1 cellular context compared by ENCODE assay signal in the genomic region with DNA sequence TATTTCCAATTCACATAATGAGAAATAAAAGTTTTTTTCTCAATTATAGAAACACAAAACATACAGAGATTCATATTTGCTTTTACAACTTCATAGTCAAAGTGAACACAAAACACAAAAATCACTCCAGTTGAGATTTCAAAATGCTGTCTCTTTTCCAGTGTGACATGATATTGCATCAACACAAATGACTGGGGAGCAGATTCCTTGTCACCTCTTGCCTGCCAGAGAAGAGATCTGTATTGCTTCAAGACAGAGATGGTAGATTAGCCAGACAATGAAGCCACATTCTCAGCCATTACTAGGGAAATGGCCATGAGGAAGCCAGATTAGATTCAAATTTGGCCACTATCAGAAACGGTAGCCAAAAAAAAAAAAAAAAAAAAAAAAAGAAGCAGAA.
TF ChIP-seq lines count a peak whose summit lies in the region.

No MANE protein-coding gene starts in this region.

TF ChIP-seq in H1, 55 proteins besides CTCF, POLR2A, EP300 and RAD21 (continued from another document):
- TF ChIP-seq, protein P1, sequence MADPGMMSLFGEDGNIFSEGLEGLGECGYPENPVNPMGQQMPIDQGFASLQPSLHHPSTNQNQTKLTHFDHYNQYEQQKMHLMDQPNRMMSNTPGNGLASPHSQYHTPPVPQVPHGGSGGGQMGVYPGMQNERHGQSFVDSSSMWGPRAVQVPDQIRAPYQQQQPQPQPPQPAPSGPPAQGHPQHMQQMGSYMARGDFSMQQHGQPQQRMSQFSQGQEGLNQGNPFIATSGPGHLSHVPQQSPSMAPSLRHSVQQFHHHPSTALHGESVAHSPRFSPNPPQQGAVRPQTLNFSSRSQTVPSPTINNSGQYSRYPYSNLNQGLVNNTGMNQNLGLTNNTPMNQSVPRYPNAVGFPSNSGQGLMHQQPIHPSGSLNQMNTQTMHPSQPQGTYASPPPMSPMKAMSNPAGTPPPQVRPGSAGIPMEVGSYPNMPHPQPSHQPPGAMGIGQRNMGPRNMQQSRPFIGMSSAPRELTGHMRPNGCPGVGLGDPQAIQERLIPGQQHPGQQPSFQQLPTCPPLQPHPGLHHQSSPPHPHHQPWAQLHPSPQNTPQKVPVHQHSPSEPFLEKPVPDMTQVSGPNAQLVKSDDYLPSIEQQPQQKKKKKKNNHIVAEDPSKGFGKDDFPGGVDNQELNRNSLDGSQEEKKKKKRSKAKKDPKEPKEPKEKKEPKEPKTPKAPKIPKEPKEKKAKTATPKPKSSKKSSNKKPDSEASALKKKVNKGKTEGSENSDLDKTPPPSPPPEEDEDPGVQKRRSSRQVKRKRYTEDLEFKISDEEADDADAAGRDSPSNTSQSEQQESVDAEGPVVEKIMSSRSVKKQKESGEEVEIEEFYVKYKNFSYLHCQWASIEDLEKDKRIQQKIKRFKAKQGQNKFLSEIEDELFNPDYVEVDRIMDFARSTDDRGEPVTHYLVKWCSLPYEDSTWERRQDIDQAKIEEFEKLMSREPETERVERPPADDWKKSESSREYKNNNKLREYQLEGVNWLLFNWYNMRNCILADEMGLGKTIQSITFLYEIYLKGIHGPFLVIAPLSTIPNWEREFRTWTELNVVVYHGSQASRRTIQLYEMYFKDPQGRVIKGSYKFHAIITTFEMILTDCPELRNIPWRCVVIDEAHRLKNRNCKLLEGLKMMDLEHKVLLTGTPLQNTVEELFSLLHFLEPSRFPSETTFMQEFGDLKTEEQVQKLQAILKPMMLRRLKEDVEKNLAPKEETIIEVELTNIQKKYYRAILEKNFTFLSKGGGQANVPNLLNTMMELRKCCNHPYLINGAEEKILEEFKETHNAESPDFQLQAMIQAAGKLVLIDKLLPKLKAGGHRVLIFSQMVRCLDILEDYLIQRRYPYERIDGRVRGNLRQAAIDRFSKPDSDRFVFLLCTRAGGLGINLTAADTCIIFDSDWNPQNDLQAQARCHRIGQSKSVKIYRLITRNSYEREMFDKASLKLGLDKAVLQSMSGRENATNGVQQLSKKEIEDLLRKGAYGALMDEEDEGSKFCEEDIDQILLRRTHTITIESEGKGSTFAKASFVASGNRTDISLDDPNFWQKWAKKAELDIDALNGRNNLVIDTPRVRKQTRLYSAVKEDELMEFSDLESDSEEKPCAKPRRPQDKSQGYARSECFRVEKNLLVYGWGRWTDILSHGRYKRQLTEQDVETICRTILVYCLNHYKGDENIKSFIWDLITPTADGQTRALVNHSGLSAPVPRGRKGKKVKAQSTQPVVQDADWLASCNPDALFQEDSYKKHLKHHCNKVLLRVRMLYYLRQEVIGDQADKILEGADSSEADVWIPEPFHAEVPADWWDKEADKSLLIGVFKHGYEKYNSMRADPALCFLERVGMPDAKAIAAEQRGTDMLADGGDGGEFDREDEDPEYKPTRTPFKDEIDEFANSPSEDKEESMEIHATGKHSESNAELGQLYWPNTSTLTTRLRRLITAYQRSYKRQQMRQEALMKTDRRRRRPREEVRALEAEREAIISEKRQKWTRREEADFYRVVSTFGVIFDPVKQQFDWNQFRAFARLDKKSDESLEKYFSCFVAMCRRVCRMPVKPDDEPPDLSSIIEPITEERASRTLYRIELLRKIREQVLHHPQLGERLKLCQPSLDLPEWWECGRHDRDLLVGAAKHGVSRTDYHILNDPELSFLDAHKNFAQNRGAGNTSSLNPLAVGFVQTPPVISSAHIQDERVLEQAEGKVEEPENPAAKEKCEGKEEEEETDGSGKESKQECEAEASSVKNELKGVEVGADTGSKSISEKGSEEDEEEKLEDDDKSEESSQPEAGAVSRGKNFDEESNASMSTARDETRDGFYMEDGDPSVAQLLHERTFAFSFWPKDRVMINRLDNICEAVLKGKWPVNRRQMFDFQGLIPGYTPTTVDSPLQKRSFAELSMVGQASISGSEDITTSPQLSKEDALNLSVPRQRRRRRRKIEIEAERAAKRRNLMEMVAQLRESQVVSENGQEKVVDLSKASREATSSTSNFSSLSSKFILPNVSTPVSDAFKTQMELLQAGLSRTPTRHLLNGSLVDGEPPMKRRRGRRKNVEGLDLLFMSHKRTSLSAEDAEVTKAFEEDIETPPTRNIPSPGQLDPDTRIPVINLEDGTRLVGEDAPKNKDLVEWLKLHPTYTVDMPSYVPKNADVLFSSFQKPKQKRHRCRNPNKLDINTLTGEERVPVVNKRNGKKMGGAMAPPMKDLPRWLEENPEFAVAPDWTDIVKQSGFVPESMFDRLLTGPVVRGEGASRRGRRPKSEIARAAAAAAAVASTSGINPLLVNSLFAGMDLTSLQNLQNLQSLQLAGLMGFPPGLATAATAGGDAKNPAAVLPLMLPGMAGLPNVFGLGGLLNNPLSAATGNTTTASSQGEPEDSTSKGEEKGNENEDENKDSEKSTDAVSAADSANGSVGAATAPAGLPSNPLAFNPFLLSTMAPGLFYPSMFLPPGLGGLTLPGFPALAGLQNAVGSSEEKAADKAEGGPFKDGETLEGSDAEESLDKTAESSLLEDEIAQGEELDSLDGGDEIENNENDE (IDR thresholded peaks at IDR 0.05; ENCODE audit: insufficient replicate concordance, low read length) = no peak
- TF ChIP-seq, protein P2, sequence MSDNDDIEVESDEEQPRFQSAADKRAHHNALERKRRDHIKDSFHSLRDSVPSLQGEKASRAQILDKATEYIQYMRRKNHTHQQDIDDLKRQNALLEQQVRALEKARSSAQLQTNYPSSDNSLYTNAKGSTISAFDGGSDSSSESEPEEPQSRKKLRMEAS (IDR thresholded peaks at IDR 0.05) = no peak
- TF ChIP-seq YY1 (IDR thresholded peaks at IDR 0.05; ENCODE audit: low read depth, low read length) (0 out of 2 replicates have a peak, but pooled peaks have one; percentile 22), POLR2AphosphoS5 (IDR thresholded peaks at IDR 0.05; ENCODE audit: low read depth, low read length) (no peak)
